ENCODE assay signal across 8 cellular contexts in the genomic region with DNA sequence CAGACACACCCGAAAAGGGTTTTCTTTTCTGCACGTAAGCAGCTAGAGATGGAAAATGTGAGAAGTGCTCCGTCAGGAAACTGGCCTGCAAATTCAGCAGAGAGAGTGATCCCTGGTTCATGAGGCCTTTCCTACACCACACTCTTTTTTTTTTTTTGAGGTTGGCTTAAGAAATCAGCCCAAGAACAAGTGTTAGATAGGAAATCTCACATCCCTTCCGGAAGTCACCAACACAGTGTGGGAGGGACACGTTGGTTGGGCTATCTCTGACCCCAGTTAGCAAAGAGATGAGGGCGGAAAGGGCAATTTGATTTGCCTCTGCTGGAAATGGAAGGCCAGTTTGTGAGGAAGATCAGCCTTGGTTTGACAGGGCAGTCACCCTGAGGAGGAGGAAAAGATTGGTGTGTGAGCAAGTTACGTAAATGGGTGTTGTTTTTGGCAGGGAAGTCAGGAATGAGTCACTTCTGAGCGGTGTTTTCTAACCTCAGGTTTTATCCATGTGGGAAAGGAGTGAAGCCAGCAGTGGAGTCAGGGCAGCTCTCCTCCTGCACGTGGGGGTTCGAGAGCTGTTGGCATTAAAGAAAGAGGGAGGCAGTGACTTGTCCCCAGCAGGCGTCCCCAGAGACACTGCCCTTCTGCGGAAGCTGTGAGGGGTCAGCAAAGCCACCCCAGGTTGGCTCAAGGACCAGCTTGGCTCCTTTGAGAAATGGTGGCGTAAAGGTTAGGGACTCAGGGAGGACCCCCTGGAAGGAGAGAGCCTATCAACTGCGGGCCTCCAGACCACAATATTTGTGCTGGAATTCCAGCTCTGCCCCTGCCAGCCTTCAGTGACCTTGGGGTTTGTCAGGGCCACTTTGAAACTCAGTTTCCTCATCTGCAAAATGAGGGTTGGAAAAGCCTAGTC.
DNase-seq lines count a peak whose midpoint lies in the region; ATAC-seq and TF ChIP-seq lines count a peak whose summit lies in the region.

No MANE protein-coding gene starts in this region.

- H3K9me3 Mint-ChIP-seq in T-helper 2 cell treated with Interferon-gamma antibody and Interleukin-4, amounts not matched to agents 5 μg/mL and 100 μg/mL, for 36 hours, result peaks cover 13% of the 10 kb centered on the region
- peaks cover 14% of the 10 kb centered on the region for H3K9me3 Mint-ChIP-seq in T-helper 1 cell treated with Interleukin-12 subunit alpha and Interleukin-12 subunit beta and Interleukin-4 antibody, amounts not matched to agents 30 μg/mL and 1 μg/mL, for 36 hours
- H3K9me3 Mint-ChIP-seq in natural killer cell, result peaks cover 0 to 2% of the 10 kb centered on the region in 2 donors

- peak overlapping the region; percentile 74 for H3K4me3 Mint-ChIP-seq in T-helper 2 cell treated with Interferon-gamma antibody and Interleukin-4, amounts not matched to agents 5 μg/mL and 100 μg/mL, for 36 hours
- no peak overlapping the region for H3K4me3 Mint-ChIP-seq in T-helper 1 cell treated with Interleukin-12 subunit alpha and Interleukin-12 subunit beta and Interleukin-4 antibody, amounts not matched to agents 30 μg/mL and 1 μg/mL, for 36 hours
- peak overlapping the region; percentile 78 for H3K4me3 Mint-ChIP-seq in natural killer cell

- no peaks in the 10 kb centered on the region for H3K27me3 Mint-ChIP-seq in T-helper 2 cell treated with Interferon-gamma antibody and Interleukin-4, amounts not matched to agents 5 μg/mL and 100 μg/mL, for 36 hours (ENCODE audit: low read depth)
- H3K27me3 Mint-ChIP-seq in T-helper 1 cell treated with Interleukin-12 subunit alpha and Interleukin-12 subunit beta and Interleukin-4 antibody, amounts not matched to agents 30 μg/mL and 1 μg/mL, for 36 hours (ENCODE audit: low read depth), result no peaks in the 10 kb centered on the region
- H3K27me3 Mint-ChIP-seq in natural killer cell (ENCODE audit: low read depth in 2 of 2), result no peaks in the 10 kb centered on the region

- H3K4me3 ChIP-seq in epithelial cell of esophagus (ENCODE audit: low read length), result no peak overlapping the region

- intact Hi-C loops in natural killer cell (cut with micrococcal nuclease), result loop anchor here (2.0 kb wide), 1 partner anchor 239 kb away; no protein-coding TSS in a partner anchor

- H3K36me3 Mint-ChIP-seq in T-helper 2 cell treated with Interferon-gamma antibody and Interleukin-4, amounts not matched to agents 5 μg/mL and 100 μg/mL, for 36 hours (ENCODE audit: low read depth), result peaks cover 61% of the 10 kb centered on the region
- peaks cover 49% of the 10 kb centered on the region for H3K36me3 Mint-ChIP-seq in T-helper 1 cell treated with Interleukin-12 subunit alpha and Interleukin-12 subunit beta and Interleukin-4 antibody, amounts not matched to agents 30 μg/mL and 1 μg/mL, for 36 hours (ENCODE audit: low read depth)
- H3K36me3 Mint-ChIP-seq in natural killer cell, result no peaks in the 10 kb centered on the region

- H3K27ac Mint-ChIP-seq in T-helper 2 cell treated with Interferon-gamma antibody and Interleukin-4, amounts not matched to agents 5 μg/mL and 100 μg/mL, for 36 hours, result peak overlapping the region; percentile 95
- peak overlapping the region; percentile 92 for H3K27ac Mint-ChIP-seq in T-helper 1 cell treated with Interleukin-12 subunit alpha and Interleukin-12 subunit beta and Interleukin-4 antibody, amounts not matched to agents 30 μg/mL and 1 μg/mL, for 36 hours
- peak overlapping the region; percentile 88 to 92 for H3K27ac Mint-ChIP-seq in natural killer cell

- peak; percentile 27 to 59 (median 57) for ATAC-seq in natural killer cell
- ATAC-seq in HG03378 (IDR thresholded peaks at IDR 0.05; ENCODE audit: unreplicated experiment), result no peak

- no peak for TF ChIP-seq CTCF in epithelial cell of esophagus (IDR thresholded peaks at IDR 0.05; ENCODE audit: insufficient read depth, low read depth, low read length, missing control alignments)
- TF ChIP-seq CTCF in natural killer cell (IDR thresholded peaks at IDR 0.05), result no peak

- peak; percentile 40 for DNase-seq in T-helper 2 cell treated with Interferon-gamma antibody and Interleukin-4, amounts not matched to agents 5 μg/mL and 100 μg/mL, for 36 hours (ENCODE audit: low spot score)
- DNase-seq in T-helper 2 cell (no peak), epithelial cell of esophagus (ENCODE audit: low read depth) (peak; percentile 97), natural killer cell (peak; percentile 30), hippocampal formation (lab: John Stamatoyannopoulos, UW) (no peak), DMS79 treated with DMSO at 0.1 percent for 48 hours (lab: John Stamatoyannopoulos, UW) (no peak)

- peaks cover 63% of the 10 kb centered on the region for H3K4me1 Mint-ChIP-seq in T-helper 2 cell treated with Interferon-gamma antibody and Interleukin-4, amounts not matched to agents 5 μg/mL and 100 μg/mL, for 36 hours (ENCODE audit: low read depth)
- H3K4me1 Mint-ChIP-seq in T-helper 1 cell treated with Interleukin-12 subunit alpha and Interleukin-12 subunit beta and Interleukin-4 antibody, amounts not matched to agents 30 μg/mL and 1 μg/mL, for 36 hours (ENCODE audit: low read depth), result peaks cover 73% of the 10 kb centered on the region
- H3K4me1 Mint-ChIP-seq in natural killer cell, result peaks cover 77 to 78% of the 10 kb centered on the region in 2 donors

Comparison
In these comparisons a context has a peak if more than half of its experiments do, and no peak if none do; other contexts are left out.
1. DNase-seq: peak in T-helper 2 cell treated with Interferon-gamma antibody and Interleukin-4, amounts not matched to agents 5 μg/mL and 100 μg/mL, for 36 hours (single experiment), epithelial cell of esophagus (single experiment) and natural killer cell (single experiment); none in T-helper 2 cell (0 of 5), hippocampal formation (0 of 2) and DMS79 treated with DMSO at 0.1 percent for 48 hours (single experiment).
2. Peak in every context shown above with its lines, with median percentiles within 50 percentile points of each other: H3K27ac Mint-ChIP-seq.